Comparison of ENCODE assay signal across 9 cellular contexts in genomic region chr15:63052961-63053698, GRCh38. TPM values are rescaled to one million over a fixed set of nuclear protein-coding genes. Genes with fewer than 3 reads are reported as not detected.
DNase-seq lines count a peak whose midpoint lies in the region; ATAC-seq and TF ChIP-seq lines count a peak whose summit lies in the region.
"Had no signal": no experiment of that assay in that cellular context is flagged by ENCODE, and none has a peak within 500 bp of the region (broad histone marks: within the 10 kb centered on the region; RNA-seq: fewer than 3 reads in every experiment).

No MANE protein-coding gene starts in this region.

- H3K27me3 ChIP-seq in BE2C: no peaks in the 10 kb centered on the region
- H3K27me3 ChIP-seq in SJSA1 (replicated peaks): no peaks in the 10 kb centered on the region
- H3K27me3 ChIP-seq in gastroesophageal sphincter: no peaks in the 10 kb centered on the region
- no peaks in the 10 kb centered on the region for H3K27me3 ChIP-seq in neuronal stem cell (ENCODE audit: control insufficient read depth in 3 of 3, insufficient read depth in 3 of 3, low read depth in 1 of 3, low read length in 3 of 3)

- DNase-seq in BE2C (peak; percentile 66), SJSA1 (ENCODE audit: low read depth in 1 of 2, low spot score in 2 of 2) (peak; percentile 84 to 90), neuronal stem cell (ENCODE audit: low spot score) (no peak), NCI-H446 treated with DMSO at 0.1 percent for 48 hours (lab: John Stamatoyannopoulos, UW) (no peak), SIG-M5 (lab: John Stamatoyannopoulos, UW) (no peak)
- DNase-seq in activated effector memory CD4-positive, alpha-beta T cell treated with anti-CD3 and anti-CD28 coated beads, Interleukin-2, amount 50 U/mL, for 16 hours: no peak
- DNase-seq in effector CD4-positive, alpha-beta T cell: no peak
- DNase-seq: stimulated activated CD4-positive, alpha-beta T cell treated with anti-CD3 and anti-CD28 coated beads, Interleukin-12 subunit alpha, Interleukin-12 subunit beta, amount 100 ng/mL, for 4 hours had no signal

- H2BK12ac ChIP-seq in neuronal stem cell (ENCODE audit: low read length): no peak overlapping the region

- H2BK120ac ChIP-seq in neuronal stem cell (ENCODE audit: low read depth, low read length): no peak overlapping the region

- no peak overlapping the region for H3K9ac ChIP-seq in neuronal stem cell (ENCODE audit: low read depth, low read length, poor library complexity)

- no peak overlapping the region for H2AK5ac ChIP-seq in neuronal stem cell (ENCODE audit: low read depth, low read length)

- no peaks in the 10 kb centered on the region for H3K9me3 ChIP-seq in BE2C
- H3K9me3 ChIP-seq in SJSA1 (replicated peaks): no peaks in the 10 kb centered on the region
- H3K9me3 ChIP-seq in gastroesophageal sphincter: no peaks in the 10 kb centered on the region
- H3K9me3 ChIP-seq in neuronal stem cell (replicated peaks in 1 of 2; ENCODE audit: control insufficient read depth in 2 of 2, insufficient read depth in 1 of 2, low read depth in 1 of 2, low read length in 2 of 2): no peaks in the 10 kb centered on the region

- no peak overlapping the region for H3K18ac ChIP-seq in neuronal stem cell (ENCODE audit: low read length)

- peaks cover 8% of the 10 kb centered on the region for H3K79me1 ChIP-seq in neuronal stem cell (ENCODE audit: low read depth, low read length)

- H3K4me3 ChIP-seq in BE2C (ENCODE audit: low read depth, low read length) (peak overlapping the region; percentile 12; the same call in 1 of the 2 replicates), SJSA1 (no peak overlapping the region), gastroesophageal sphincter (peak overlapping the region in 1 of 2 donors; percentile 29), neuronal stem cell (ENCODE audit: low read length in 2 of 2) (no peak overlapping the region)

- H4K8ac ChIP-seq in neuronal stem cell (ENCODE audit: low read depth, low read length): no peak overlapping the region

- TF ChIP-seq CTCF in BE2C (IDR thresholded peaks at IDR 0.05; ENCODE audit: low read depth, low read length): no peak
- no peak for TF ChIP-seq CTCF in gastroesophageal sphincter (IDR thresholded peaks at IDR 0.05)

- H4K91ac ChIP-seq in neuronal stem cell (ENCODE audit: low read depth, low read length, poor library complexity): no peak overlapping the region

- H3K36me3 ChIP-seq in BE2C (peaks cover 24% of the 10 kb centered on the region), SJSA1 (peaks cover 98% of the 10 kb centered on the region), gastroesophageal sphincter (peaks cover 10 to 45% of the 10 kb centered on the region in 2 donors), neuronal stem cell (replicated peaks in 1 of 2; ENCODE audit: control insufficient read depth in 2 of 2, insufficient read depth in 2 of 2, low read length in 2 of 2) (peaks cover 47 to 71% of the 10 kb centered on the region in 2 donors)

- no peak for TF ChIP-seq EP300 in gastroesophageal sphincter (IDR thresholded peaks at IDR 0.05)

- no peak overlapping the region for H2AFZ ChIP-seq in neuronal stem cell (ENCODE audit: low read length)

- H3K27ac ChIP-seq in SJSA1: peak overlapping the region; percentile 51
- H3K27ac ChIP-seq in gastroesophageal sphincter: peak overlapping the region; percentile 96 to 98 (median 98)
- peak overlapping the region; percentile 12 for H3K27ac ChIP-seq in neuronal stem cell (replicated peaks; ENCODE audit: low read length)

- H3K23ac ChIP-seq in neuronal stem cell (ENCODE audit: low read depth, low read length, poor library complexity): no peak overlapping the region

- TF ChIP-seq POLR2A in gastroesophageal sphincter (IDR thresholded peaks at IDR 0.05): peak in 1 of 2 donors; percentile 21

- H2BK5ac ChIP-seq in neuronal stem cell (ENCODE audit: low read length): no peak overlapping the region

- peak; percentile 31 for ATAC-seq in gastroesophageal sphincter

- peaks cover 66% of the 10 kb centered on the region for H3K4me1 ChIP-seq in BE2C
- peaks cover 79% of the 10 kb centered on the region for H3K4me1 ChIP-seq in SJSA1 (replicated peaks)
- H3K4me1 ChIP-seq in gastroesophageal sphincter: peaks cover 13 to 94% (median 45%) of the 10 kb centered on the region in 3 donors
- H3K4me1 ChIP-seq in neuronal stem cell (ENCODE audit: control insufficient read depth in 2 of 2, insufficient read depth in 1 of 2, low read depth in 1 of 2, low read length in 2 of 2): peaks cover 19% of the 10 kb centered on the region in 2 donors

- no peak overlapping the region for H3K4me2 ChIP-seq in neuronal stem cell (ENCODE audit: insufficient read depth, low read length, poor library complexity, severe bottlenecking)

- H3K4ac ChIP-seq in neuronal stem cell (ENCODE audit: low read length): no peak overlapping the region

- no peak overlapping the region for H2BK15ac ChIP-seq in neuronal stem cell (ENCODE audit: low read length)

- no peak overlapping the region for H3K14ac ChIP-seq in neuronal stem cell (ENCODE audit: low read length)

- 45% methylated on average over 7 of the region's 7 CpGs; no CpG with 5 or more reads in 1 of the 2 donors for WGBS in gastroesophageal sphincter (ENCODE audit: low coverage in 1 of 2), 2 donors
- WGBS in neuronal stem cell (ENCODE audit: extremely low coverage in 2 of 2, insufficient read length in 2 of 2, insufficient replicate concordance in 1 of 2), 2 donors: no CpG with 5 or more reads among the region's 7 CpGs

RNA-seq across cellular contexts. Expression of gene TPM1, which starts 10.6 kb away (rescaled TPM):
- polyA plus RNA-seq in BE2C (2012; ENCODE audit: insufficient read depth, insufficient read length, low read depth): 148 TPM
- 1,245 and 1,667 TPM in 2 replicates for total RNA-seq in SJSA1 (2014; rRNA removed; shearing (Covaris generic))
- total RNA-seq in gastroesophageal sphincter: 1,000 to 10,000 TPM; 3,599 to 7,152 (median 6,397) TPM
- 1,430 TPM for polyA plus RNA-seq in neuronal stem cell (2013, experiment 1 of 2)
- 1,425 TPM for polyA plus RNA-seq in neuronal stem cell (2013, experiment 2 of 2)

Comparison
In these comparisons a context has a peak if more than half of its experiments do, and no peak if none do; other contexts are left out.
1. DNase-seq: peak in BE2C (single experiment) and SJSA1 (2 of 2); none in neuronal stem cell (single experiment), activated effector memory CD4-positive, alpha-beta T cell treated with anti-CD3 and anti-CD28 coated beads, Interleukin-2, amount 50 U/mL, for 16 hours (single experiment), NCI-H446 treated with DMSO at 0.1 percent for 48 hours (single experiment), effector CD4-positive, alpha-beta T cell (single experiment) and SIG-M5 (single experiment).
2. H3K27ac ChIP-seq: peak in every context shown above with its lines; median percentile 98 in gastroesophageal sphincter; 51 in SJSA1; 12 in neuronal stem cell.